Comparison of ENCODE assay signal across 31 cellular contexts in the genomic region with DNA sequence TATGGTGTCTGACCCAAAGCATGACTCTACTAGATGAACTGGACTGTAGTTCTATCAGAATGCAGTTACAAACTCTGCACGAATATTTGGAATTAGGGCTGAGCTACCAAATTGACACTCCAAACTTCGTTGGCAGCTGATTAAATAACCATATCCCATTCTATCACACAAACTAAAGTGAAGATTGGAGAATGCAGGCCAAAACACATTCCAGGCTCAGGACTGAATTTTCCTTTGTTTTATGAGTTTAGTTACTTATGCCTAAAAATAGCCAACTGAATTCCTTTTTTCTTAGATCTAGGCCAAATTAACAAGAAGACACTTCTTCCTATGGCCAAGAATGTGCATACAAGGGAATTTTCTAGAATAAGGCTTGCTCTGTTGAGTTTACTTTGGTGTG.
"Had no signal": no experiment of that assay in that cellular context is flagged by ENCODE, and none has a peak within 500 bp of the region (broad histone marks: within the 10 kb centered on the region; RNA-seq: fewer than 3 reads in every experiment).

No MANE protein-coding gene starts in this region.

- H3K4me2 ChIP-seq: neural progenitor cell, smooth muscle cell had no signal

- H3K9me3 ChIP-seq: ovary, psoas muscle, right lobe of liver, sigmoid colon, spleen, stomach, thoracic aorta, thyroid gland, tibial nerve, upper lobe of left lung, vagina had no signal

- H3K4me3 ChIP-seq: neural progenitor cell, ovary, psoas muscle, right lobe of liver, sigmoid colon, skin epidermis, smooth muscle cell, spleen, stomach, thoracic aorta, thyroid gland, tibial nerve, upper lobe of left lung, vagina had no signal

- H3K36me3 Mint-ChIP-seq: stimulated activated naive B cell treated with anti-CD40 and anti-IgM and Interleukin-4, amounts not matched to agents 10 μg/mL and 1 μg/mL and 100 μg/mL, for 72 hours had no signal

- DNase-seq: naive thymus-derived CD8-positive, alpha-beta T cell; occipital lobe; ovary; posterior cingulate gyrus; psoas muscle; right cardiac atrium; right lobe of liver; sigmoid colon; spleen; stimulated activated CD4-positive, alpha-beta T cell treated with anti-CD3 and anti-CD28 coated beads, Interleukin-12 subunit alpha, Interleukin-12 subunit beta, amount 100 ng/mL, for 4 hours; stimulated activated CD4-positive, alpha-beta T cell treated with anti-CD3 and anti-CD28 coated beads, Interleukin-1b, Interleukin-23, amount 100 ng/mL, for 48 hours; stimulated activated CD4-positive, alpha-beta T cell treated with anti-CD3 and anti-CD28 coated beads, Interleukin-4, amount 100 ng/mL, for 1 hour; stimulated activated CD4-positive, alpha-beta T cell treated with anti-CD3 and anti-CD28 coated beads, Interleukin-4, amount 100 ng/mL, for 4 hours; stimulated activated CD8-positive, alpha-beta memory T cell treated with anti-CD3 and anti-CD28 coated beads, Interleukin-4, amount 100 ng/mL, for 48 hours; stimulated activated naive B cell treated with anti-CD40 and anti-IgM and Interleukin-4, amounts not matched to agents 10 μg/mL and 1 μg/mL and 100 μg/mL, for 72 hours; stimulated activated naive CD4-positive, alpha-beta T cell treated with Interleukin-2 at 50 U/mL for 16 hours; stomach; thyroid gland; trophoblast cell; upper lobe of left lung had no signal

- H3K4me1 ChIP-seq: neural progenitor cell, parathyroid adenoma, spleen had no signal

- H3K27ac ChIP-seq: neural progenitor cell, ovary, parathyroid adenoma, psoas muscle, right lobe of liver, sigmoid colon, skin epidermis, spleen, stomach, thoracic aorta, thyroid gland, tibial nerve, upper lobe of left lung, vagina had no signal

- H3K27ac Mint-ChIP-seq: naive thymus-derived CD8-positive, alpha-beta T cell; nephron; neural progenitor cell; progenitor cell of endocrine pancreas; stimulated activated naive B cell treated with anti-CD40 and anti-IgM and Interleukin-4, amounts not matched to agents 10 μg/mL and 1 μg/mL and 100 μg/mL, for 72 hours; stimulated activated naive CD8-positive, alpha-beta T cell treated with anti-CD3 and anti-CD28 coated beads, Interleukin-15, Interleukin-2, amounts not matched to agents 100 ng/mL and 50 ng/mL, for 24 hours had no signal

- H3K27me3 Mint-ChIP-seq: progenitor cell of endocrine pancreas; stimulated activated naive B cell treated with anti-CD40 and anti-IgM and Interleukin-4, amounts not matched to agents 10 μg/mL and 1 μg/mL and 100 μg/mL, for 72 hours had no signal

- FAIRE-seq: urothelium cell line had no signal

- H2AFZ ChIP-seq: neural progenitor cell, parathyroid adenoma had no signal

- H3K27me3 ChIP-seq: neural progenitor cell, ovary, right lobe of liver, sigmoid colon, spleen, stomach, thyroid gland, tibial nerve, upper lobe of left lung, vagina had no signal

- ATAC-seq: naive thymus-derived CD8-positive, alpha-beta T cell; psoas muscle; right cardiac atrium; right lobe of liver; stimulated activated naive B cell treated with anti-CD40 and anti-IgM and Interleukin-4, amounts not matched to agents 10 μg/mL and 1 μg/mL and 100 μg/mL, for 72 hours had no signal

- H3K9ac ChIP-seq: neural progenitor cell, parathyroid adenoma had no signal

- H3K9me3 Mint-ChIP-seq: naive thymus-derived CD8-positive, alpha-beta T cell; nephron; neural progenitor cell; stimulated activated naive B cell treated with anti-CD40 and anti-IgM and Interleukin-4, amounts not matched to agents 10 μg/mL and 1 μg/mL and 100 μg/mL, for 72 hours; stimulated activated naive CD8-positive, alpha-beta T cell treated with anti-CD3 and anti-CD28 coated beads, Interleukin-15, Interleukin-2, amounts not matched to agents 100 ng/mL and 50 ng/mL, for 24 hours had no signal

- H3K4me1 Mint-ChIP-seq: naive thymus-derived CD8-positive, alpha-beta T cell; neural progenitor cell; stimulated activated naive B cell treated with anti-CD40 and anti-IgM and Interleukin-4, amounts not matched to agents 10 μg/mL and 1 μg/mL and 100 μg/mL, for 72 hours had no signal

- H3K4me3 Mint-ChIP-seq: naive thymus-derived CD8-positive, alpha-beta T cell; nephron; neural progenitor cell; stimulated activated naive B cell treated with anti-CD40 and anti-IgM and Interleukin-4, amounts not matched to agents 10 μg/mL and 1 μg/mL and 100 μg/mL, for 72 hours; stimulated activated naive CD8-positive, alpha-beta T cell treated with anti-CD3 and anti-CD28 coated beads, Interleukin-15, Interleukin-2, amounts not matched to agents 100 ng/mL and 50 ng/mL, for 24 hours had no signal

- H3K79me2 ChIP-seq: parathyroid adenoma had no signal

- H3K36me3 ChIP-seq: neural progenitor cell, ovary, right lobe of liver, sigmoid colon, spleen, stomach, thoracic aorta, thyroid gland, tibial nerve, upper lobe of left lung, vagina had no signal
